In the genomic region with DNA sequence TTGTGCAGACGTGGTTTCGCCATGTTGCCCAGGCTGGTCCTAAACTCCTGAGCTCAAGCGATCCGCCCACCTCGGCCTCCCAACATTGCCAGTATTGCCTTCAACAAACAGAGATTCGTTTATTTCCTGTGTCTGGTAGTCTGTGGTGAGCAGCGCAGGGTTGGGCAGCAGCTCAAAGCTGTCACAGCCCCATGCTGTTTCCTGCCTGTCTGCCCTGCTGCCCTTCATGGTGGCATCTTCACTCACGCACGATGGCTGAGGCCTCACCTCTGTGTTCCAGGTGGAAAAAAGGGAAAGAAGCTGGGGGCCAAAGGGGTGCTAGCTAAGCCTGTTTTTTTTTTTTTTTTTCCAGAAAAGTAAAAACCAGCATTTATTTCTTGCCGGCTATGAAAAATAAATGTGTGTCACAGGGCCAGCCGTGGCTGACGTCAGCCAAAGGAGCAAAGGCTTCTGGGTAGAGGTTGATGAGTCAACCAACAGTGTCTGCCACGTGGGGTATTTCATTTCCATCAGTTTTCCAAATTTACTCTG, we compare ENCODE assay signal across 8 cellular contexts. TPM values are rescaled to one million over a fixed set of nuclear protein-coding genes. Genes with fewer than 3 reads are reported as not detected.
DNase-seq lines count a peak whose midpoint lies in the region; ATAC-seq and TF ChIP-seq lines count a peak whose summit lies in the region.

No MANE protein-coding gene starts in this region.

- peaks cover 52% of the 10 kb centered on the region for H3K4me1 Mint-ChIP-seq in activated CD8-positive, alpha-beta T cell treated with anti-CD3 and anti-CD28 coated beads, Interleukin-2, amount 10 ng/mL, durations not matched to agents 7 days and 5 days (ENCODE audit: low read depth)

- H3K9me3 ChIP-seq in thymus (ENCODE audit: control insufficient read depth) = no peaks in the 10 kb centered on the region
- H3K9me3 ChIP-seq in A673 (ENCODE audit: low read depth, low read length, poor library complexity, severe bottlenecking) = no peaks in the 10 kb centered on the region

- CTCF ChIA-PET in activated CD8-positive, alpha-beta T cell treated with anti-CD3 and anti-CD28 coated beads, Interleukin-2, amount 10 ng/mL, durations not matched to agents 7 days and 5 days (lab: Charles Lee) = interaction anchor here (0.7 to 2.6 kb wide), 8 partner anchors 10 to 222 kb away, joined by 3 to 17 read pairs (median 6); a partner anchor contains a TSS
- CTCF ChIA-PET in A673 (lab: Charles Lee) = no interaction called here

- H3K4me3 ChIP-seq in thymus (ENCODE audit: low read length) (peak overlapping the region; percentile 45), A673 (ENCODE audit: low read depth, low read length, poor library complexity, severe bottlenecking) (no peak overlapping the region)

- H3K4me3 Mint-ChIP-seq in activated CD8-positive, alpha-beta T cell treated with anti-CD3 and anti-CD28 coated beads, Interleukin-2, amount 10 ng/mL, durations not matched to agents 7 days and 5 days = peak overlapping the region; percentile 77

- TF ChIP-seq CTCF in A673 (conservative IDR thresholded peaks at IDR 0.05; ENCODE audit: low read depth, low read length) = no peak

- no peaks in the 10 kb centered on the region for H3K9me3 Mint-ChIP-seq in activated CD8-positive, alpha-beta T cell treated with anti-CD3 and anti-CD28 coated beads, Interleukin-2, amount 10 ng/mL, durations not matched to agents 7 days and 5 days (ENCODE audit: insufficient read depth)

- intact Hi-C loops in A673 (cut with micrococcal nuclease; ENCODE audit: unreplicated experiment) = no loop called here

- no TSS peak for BruUV-seq in A673 (replicated peaks; lab: Mats Ljungman, UMichigan)

- DNase-seq in LHCN-M2 (ENCODE audit: low read depth) (peak; percentile 71), non-pigmented ciliary epithelial cell (ENCODE audit: low read depth) (peak; percentile 18), A673 (ENCODE audit: low spot score) (no peak)
- DNase-seq in activated CD8-positive, alpha-beta T cell treated with anti-CD3 and anti-CD28 coated beads, Interleukin-2, amount 10 ng/mL, durations not matched to agents 7 days and 5 days = peak; percentile 89
- peak; percentile 77 for DNase-seq in effector CD4-positive, alpha-beta T cell

- H3K36me3 Mint-ChIP-seq in activated CD8-positive, alpha-beta T cell treated with anti-CD3 and anti-CD28 coated beads, Interleukin-2, amount 10 ng/mL, durations not matched to agents 7 days and 5 days (ENCODE audit: low read depth) = peaks cover 48% of the 10 kb centered on the region

- no peaks in the 10 kb centered on the region for H3K27me3 ChIP-seq in thymus (ENCODE audit: control insufficient read depth, insufficient read depth)
- no peaks in the 10 kb centered on the region for H3K27me3 ChIP-seq in A673 (replicated peaks; ENCODE audit: insufficient read depth, low read depth, low read length, poor library complexity)

- H3K36me3 ChIP-seq in thymus (ENCODE audit: control insufficient read depth, insufficient read depth) = peaks cover 33% of the 10 kb centered on the region
- peaks cover 3% of the 10 kb centered on the region for H3K36me3 ChIP-seq in A673 (ENCODE audit: insufficient read depth, low read length, poor library complexity, severe bottlenecking)

- H3K27ac Mint-ChIP-seq in activated CD8-positive, alpha-beta T cell treated with anti-CD3 and anti-CD28 coated beads, Interleukin-2, amount 10 ng/mL, durations not matched to agents 7 days and 5 days = peak overlapping the region; percentile 100

- H3K27me3 Mint-ChIP-seq in activated CD8-positive, alpha-beta T cell treated with anti-CD3 and anti-CD28 coated beads, Interleukin-2, amount 10 ng/mL, durations not matched to agents 7 days and 5 days (ENCODE audit: low read depth) = no peaks in the 10 kb centered on the region

- POLR2A ChIA-PET in activated CD8-positive, alpha-beta T cell treated with anti-CD3 and anti-CD28 coated beads, Interleukin-2, amount 10 ng/mL, durations not matched to agents 7 days and 5 days (lab: Charles Lee) = interaction anchor here (0.7 to 2.6 kb wide), 4 partner anchors 11 to 35 kb away, joined by 3 to 29 read pairs (median 4); a partner anchor contains a TSS
- POLR2A ChIA-PET in A673 (lab: Charles Lee; ENCODE audit: low non-redundant PET) = no interaction called here

- ATAC-seq in activated CD8-positive, alpha-beta T cell treated with anti-CD3 and anti-CD28 coated beads, Interleukin-2, amount 10 ng/mL, durations not matched to agents 7 days and 5 days = peak; percentile 98
- ATAC-seq in GM18909 (IDR thresholded peaks at IDR 0.05; ENCODE audit: poor library complexity, unreplicated experiment) (no peak), HG02678 (IDR thresholded peaks at IDR 0.05; ENCODE audit: unreplicated experiment) (no peak)

- WGBS in thymus = 5% methylated on average over 13 of the region's 13 CpGs

- H3K4me1 ChIP-seq in thymus (ENCODE audit: control insufficient read depth, insufficient read depth, low read length) (peaks cover 17% of the 10 kb centered on the region), A673 (ENCODE audit: insufficient read depth, low read length, poor library complexity, severe bottlenecking) (no peaks in the 10 kb centered on the region)

- H3K27ac ChIP-seq in thymus (ENCODE audit: low read depth) (peak overlapping the region; percentile 95), A673 (ENCODE audit: low read depth, low read length, poor library complexity, severe bottlenecking) (no peak overlapping the region)

RNA-seq across cellular contexts. Expression of a gene that starts 28.8 kb away (rescaled TPM):
- 13.1 and 14.0 TPM in 2 replicates for total RNA-seq in LHCN-M2 (2014; rRNA removed)
- 19.0 TPM for polyA plus RNA-seq in LHCN-M2 (2012)
- total RNA-seq in activated CD8-positive, alpha-beta T cell treated with anti-CD3 and anti-CD28 coated beads, Interleukin-2, amount 10 ng/mL, durations not matched to agents 7 days and 5 days = 10 to 100 TPM; 34.1 to 38.7 TPM
- 25.7 TPM for polyA plus RNA-seq in thymus
- 22.5 and 23.5 TPM in 2 replicates for total RNA-seq in A673 (2021)

RNA-seq across cellular contexts. Expression of a gene that starts 53.2 kb away (rescaled TPM):
- total RNA-seq in LHCN-M2 (2014; rRNA removed) (70.0 and 82.8 TPM in 2 replicates), A673 (2021) (55.6 and 58.8 TPM in 2 replicates)
- 36.9 TPM for polyA plus RNA-seq in LHCN-M2 (2012)
- total RNA-seq in activated CD8-positive, alpha-beta T cell treated with anti-CD3 and anti-CD28 coated beads, Interleukin-2, amount 10 ng/mL, durations not matched to agents 7 days and 5 days = 10 to 100 TPM; 61.1 to 65.6 TPM
- polyA plus RNA-seq in thymus = 47.1 TPM
